7 cellular contexts compared by ENCODE assay signal in the genomic region with DNA sequence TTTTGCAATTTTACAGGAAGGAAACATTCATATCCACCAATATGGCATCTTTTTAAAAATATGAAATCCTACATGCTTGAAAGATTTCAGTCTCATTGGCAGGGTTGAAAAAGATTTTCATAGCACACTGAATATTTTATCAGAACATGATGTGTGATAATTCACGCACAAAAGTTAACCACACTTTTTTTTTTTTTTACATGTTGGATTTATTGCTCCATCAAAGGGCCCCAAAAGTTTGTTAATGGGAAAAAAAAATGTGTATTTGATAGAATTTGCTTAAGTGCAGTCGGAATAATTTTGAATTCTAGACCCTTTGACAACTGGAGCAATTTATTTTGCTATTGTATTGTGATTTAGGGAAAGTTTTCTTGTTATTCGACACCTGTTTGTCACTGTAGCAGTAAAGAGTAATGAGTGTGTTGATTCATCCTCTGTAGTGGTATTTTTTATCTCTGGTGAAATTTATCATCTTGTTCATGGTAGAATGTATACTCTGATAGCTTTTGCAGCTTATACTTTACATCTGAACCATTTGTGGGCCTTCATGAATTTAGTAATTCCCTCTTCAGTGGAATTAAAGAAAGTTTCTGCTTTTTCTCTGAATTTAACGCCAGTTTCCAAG.
DNase-seq lines count a peak whose midpoint lies in the region; ATAC-seq and TF ChIP-seq lines count a peak whose summit lies in the region.

No MANE protein-coding gene starts in this region.

- no peaks in the 10 kb centered on the region for H3K36me3 ChIP-seq in HEK293 (ENCODE audit: control insufficient read depth in 2 of 2, insufficient read depth in 1 of 2, low read length in 2 of 2)

- peak overlapping the region; percentile 90; the same call in 1 of the 2 replicates for H3K27ac ChIP-seq in HEK293 (ENCODE audit: extremely low read depth, low read depth, low read length)
- H3K27ac ChIP-seq in skin epidermis: peak overlapping the region in 3 of 21 experiments; percentile 8 to 67 (median 29)

- CTCF ChIA-PET in HEK293 (lab: Yijun Ruan, JAX): interaction anchor here (0.6 to 3.6 kb wide), 8 partner anchors 10 to 377 kb away, joined by 3 to 13 read pairs (median 4); no protein-coding TSS in a partner anchor

- H3K9me3 ChIP-seq in HEK293 (ENCODE audit: control insufficient read depth, insufficient read depth, low read depth, low read length): no peaks in the 10 kb centered on the region

- H3K4me3 ChIP-seq in HEK293 (ENCODE audit: low read depth, low read length) (peak overlapping the region; percentile 63), WI38 (ENCODE audit: low read depth, low read length) (peak overlapping the region; percentile 79), foreskin fibroblast (ENCODE audit: low read depth in 1 of 2, low read length in 2 of 2) (peak overlapping the region; percentile 72 to 75), skin epidermis (peak overlapping the region; percentile 5 to 45 (median 29))

- TF ChIP-seq CTCF in HEK293 (tag by site-specific recombination; IDR thresholded peaks at IDR 0.05) (no peak), WI38 (IDR thresholded peaks at IDR 0.05; ENCODE audit: low read depth, low read length) (no peak), foreskin fibroblast (IDR thresholded peaks at IDR 0.05; ENCODE audit: low read depth, low read length) (no peak)

- ATAC-seq in GM18861 (IDR thresholded peaks at IDR 0.05; ENCODE audit: unreplicated experiment): no peak

- peaks cover 17% of the 10 kb centered on the region for H3K4me1 ChIP-seq in HEK293 (ENCODE audit: control insufficient read depth, insufficient read depth, low read length)

- DNase-seq in foreskin fibroblast: no peak
- no peak for DNase-seq in SHP77 treated with DMSO at 0.1 percent for 48 hours (lab: John Stamatoyannopoulos, UW)
- no peak for DNase-seq in stimulated activated CD4-positive, alpha-beta T cell treated with anti-CD3 and anti-CD28 coated beads, Interleukin-2, amount 100 ng/mL, for 48 hours

- POLR2A ChIA-PET in HEK293 (lab: Yijun Ruan, JAX): no interaction called here

TF ChIP-seq in HEK293, 187 proteins besides CTCF, POLR2A, EP300 and RAD21 (continues in another document):
- TF ChIP-seq MZF1 (tag by site-specific recombination; IDR thresholded peaks at IDR 0.05; ENCODE audit: borderline replicate concordance) (no peak), KLF16 (tag by site-specific recombination; IDR thresholded peaks at IDR 0.05) (no peak), ZNF366 (tag by site-specific recombination; conservative IDR thresholded peaks at IDR 0.05) (peak; percentile 27; the same call in 1 of the 2 replicates), SCRT1 (tag by site-specific recombination; IDR thresholded peaks at IDR 0.05; ENCODE audit: borderline replicate concordance) (peak; percentile 79; the same call in 1 of the 2 replicates), ZNF600 (tag by site-specific recombination; IDR thresholded peaks at IDR 0.05) (no peak), ZNF776 (tag by site-specific recombination; IDR thresholded peaks at IDR 0.05; ENCODE audit: borderline replicate concordance) (no peak), ZBTB7A (tag by site-specific recombination; IDR thresholded peaks at IDR 0.05; ENCODE audit: low read depth) (no peak), ZSCAN30 (tag by site-specific recombination; IDR thresholded peaks at IDR 0.05) (no peak), SALL2 (tag by site-specific recombination; IDR thresholded peaks at IDR 0.05; ENCODE audit: borderline replicate concordance) (no peak)
- TF ChIP-seq, protein P1, sequence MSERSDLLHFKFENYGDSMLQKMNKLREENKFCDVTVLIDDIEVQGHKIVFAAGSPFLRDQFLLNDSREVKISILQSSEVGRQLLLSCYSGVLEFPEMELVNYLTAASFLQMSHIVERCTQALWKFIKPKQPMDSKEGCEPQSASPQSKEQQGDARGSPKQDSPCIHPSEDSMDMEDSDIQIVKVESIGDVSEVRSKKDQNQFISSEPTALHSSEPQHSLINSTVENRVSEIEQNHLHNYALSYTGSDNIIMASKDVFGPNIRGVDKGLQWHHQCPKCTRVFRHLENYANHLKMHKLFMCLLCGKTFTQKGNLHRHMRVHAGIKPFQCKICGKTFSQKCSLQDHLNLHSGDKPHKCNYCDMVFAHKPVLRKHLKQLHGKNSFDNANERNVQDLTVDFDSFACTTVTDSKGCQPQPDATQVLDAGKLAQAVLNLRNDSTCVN (tag by site-specific recombination; optimal IDR thresholded peaks at IDR 0.05): no peak
- TF ChIP-seq, protein P2, sequence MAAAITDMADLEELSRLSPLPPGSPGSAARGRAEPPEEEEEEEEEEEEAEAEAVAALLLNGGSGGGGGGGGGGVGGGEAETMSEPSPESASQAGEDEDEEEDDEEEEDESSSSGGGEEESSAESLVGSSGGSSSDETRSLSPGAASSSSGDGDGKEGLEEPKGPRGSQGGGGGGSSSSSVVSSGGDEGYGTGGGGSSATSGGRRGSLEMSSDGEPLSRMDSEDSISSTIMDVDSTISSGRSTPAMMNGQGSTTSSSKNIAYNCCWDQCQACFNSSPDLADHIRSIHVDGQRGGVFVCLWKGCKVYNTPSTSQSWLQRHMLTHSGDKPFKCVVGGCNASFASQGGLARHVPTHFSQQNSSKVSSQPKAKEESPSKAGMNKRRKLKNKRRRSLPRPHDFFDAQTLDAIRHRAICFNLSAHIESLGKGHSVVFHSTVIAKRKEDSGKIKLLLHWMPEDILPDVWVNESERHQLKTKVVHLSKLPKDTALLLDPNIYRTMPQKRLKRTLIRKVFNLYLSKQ (tag by site-specific recombination; IDR thresholded peaks at IDR 0.05; ENCODE audit: borderline replicate concordance): no peak
- TF ChIP-seq, protein P3, sequence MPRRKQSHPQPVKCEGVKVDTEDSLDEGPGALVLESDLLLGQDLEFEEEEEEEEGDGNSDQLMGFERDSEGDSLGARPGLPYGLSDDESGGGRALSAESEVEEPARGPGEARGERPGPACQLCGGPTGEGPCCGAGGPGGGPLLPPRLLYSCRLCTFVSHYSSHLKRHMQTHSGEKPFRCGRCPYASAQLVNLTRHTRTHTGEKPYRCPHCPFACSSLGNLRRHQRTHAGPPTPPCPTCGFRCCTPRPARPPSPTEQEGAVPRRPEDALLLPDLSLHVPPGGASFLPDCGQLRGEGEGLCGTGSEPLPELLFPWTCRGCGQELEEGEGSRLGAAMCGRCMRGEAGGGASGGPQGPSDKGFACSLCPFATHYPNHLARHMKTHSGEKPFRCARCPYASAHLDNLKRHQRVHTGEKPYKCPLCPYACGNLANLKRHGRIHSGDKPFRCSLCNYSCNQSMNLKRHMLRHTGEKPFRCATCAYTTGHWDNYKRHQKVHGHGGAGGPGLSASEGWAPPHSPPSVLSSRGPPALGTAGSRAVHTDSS (tag by site-specific recombination; IDR thresholded peaks at IDR 0.05): no peak
- TF ChIP-seq, protein P4, sequence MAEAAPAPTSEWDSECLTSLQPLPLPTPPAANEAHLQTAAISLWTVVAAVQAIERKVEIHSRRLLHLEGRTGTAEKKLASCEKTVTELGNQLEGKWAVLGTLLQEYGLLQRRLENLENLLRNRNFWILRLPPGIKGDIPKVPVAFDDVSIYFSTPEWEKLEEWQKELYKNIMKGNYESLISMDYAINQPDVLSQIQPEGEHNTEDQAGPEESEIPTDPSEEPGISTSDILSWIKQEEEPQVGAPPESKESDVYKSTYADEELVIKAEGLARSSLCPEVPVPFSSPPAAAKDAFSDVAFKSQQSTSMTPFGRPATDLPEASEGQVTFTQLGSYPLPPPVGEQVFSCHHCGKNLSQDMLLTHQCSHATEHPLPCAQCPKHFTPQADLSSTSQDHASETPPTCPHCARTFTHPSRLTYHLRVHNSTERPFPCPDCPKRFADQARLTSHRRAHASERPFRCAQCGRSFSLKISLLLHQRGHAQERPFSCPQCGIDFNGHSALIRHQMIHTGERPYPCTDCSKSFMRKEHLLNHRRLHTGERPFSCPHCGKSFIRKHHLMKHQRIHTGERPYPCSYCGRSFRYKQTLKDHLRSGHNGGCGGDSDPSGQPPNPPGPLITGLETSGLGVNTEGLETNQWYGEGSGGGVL (tag by site-specific recombination; IDR thresholded peaks at IDR 0.05): no peak
- TF ChIP-seq, protein P5, sequence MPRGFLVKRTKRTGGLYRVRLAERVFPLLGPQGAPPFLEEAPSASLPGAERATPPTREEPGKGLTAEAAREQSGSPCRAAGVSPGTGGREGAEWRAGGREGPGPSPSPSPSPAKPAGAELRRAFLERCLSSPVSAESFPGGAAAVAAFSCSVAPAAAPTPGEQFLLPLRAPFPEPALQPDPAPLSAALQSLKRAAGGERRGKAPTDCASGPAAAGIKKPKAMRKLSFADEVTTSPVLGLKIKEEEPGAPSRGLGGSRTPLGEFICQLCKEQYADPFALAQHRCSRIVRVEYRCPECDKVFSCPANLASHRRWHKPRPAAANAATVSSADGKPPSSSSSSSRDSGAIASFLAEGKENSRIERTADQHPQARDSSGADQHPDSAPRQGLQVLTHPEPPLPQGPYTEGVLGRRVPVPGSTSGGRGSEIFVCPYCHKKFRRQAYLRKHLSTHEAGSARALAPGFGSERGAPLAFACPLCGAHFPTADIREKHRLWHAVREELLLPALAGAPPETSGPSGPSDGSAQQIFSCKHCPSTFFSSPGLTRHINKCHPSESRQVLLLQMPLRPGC (tag by site-specific recombination; IDR thresholded peaks at IDR 0.05): peak; percentile 38; the same call in 1 of the 2 replicates
- TF ChIP-seq, protein P6, sequence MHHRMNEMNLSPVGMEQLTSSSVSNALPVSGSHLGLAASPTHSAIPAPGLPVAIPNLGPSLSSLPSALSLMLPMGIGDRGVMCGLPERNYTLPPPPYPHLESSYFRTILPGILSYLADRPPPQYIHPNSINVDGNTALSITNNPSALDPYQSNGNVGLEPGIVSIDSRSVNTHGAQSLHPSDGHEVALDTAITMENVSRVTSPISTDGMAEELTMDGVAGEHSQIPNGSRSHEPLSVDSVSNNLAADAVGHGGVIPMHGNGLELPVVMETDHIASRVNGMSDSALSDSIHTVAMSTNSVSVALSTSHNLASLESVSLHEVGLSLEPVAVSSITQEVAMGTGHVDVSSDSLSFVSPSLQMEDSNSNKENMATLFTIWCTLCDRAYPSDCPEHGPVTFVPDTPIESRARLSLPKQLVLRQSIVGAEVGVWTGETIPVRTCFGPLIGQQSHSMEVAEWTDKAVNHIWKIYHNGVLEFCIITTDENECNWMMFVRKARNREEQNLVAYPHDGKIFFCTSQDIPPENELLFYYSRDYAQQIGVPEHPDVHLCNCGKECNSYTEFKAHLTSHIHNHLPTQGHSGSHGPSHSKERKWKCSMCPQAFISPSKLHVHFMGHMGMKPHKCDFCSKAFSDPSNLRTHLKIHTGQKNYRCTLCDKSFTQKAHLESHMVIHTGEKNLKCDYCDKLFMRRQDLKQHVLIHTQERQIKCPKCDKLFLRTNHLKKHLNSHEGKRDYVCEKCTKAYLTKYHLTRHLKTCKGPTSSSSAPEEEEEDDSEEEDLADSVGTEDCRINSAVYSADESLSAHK (tag by site-specific recombination; IDR thresholded peaks at IDR 0.05): no peak

Comparison
In these comparisons a context has a peak if more than half of its experiments do, and no peak if none do; other contexts are left out.
1. H3K4me3 ChIP-seq: peak in every context shown above with its lines; median percentile 79 in WI38; 74 in foreskin fibroblast; 63 in HEK293; 29 in skin epidermis.